In genomic region chr19:10289836-10290438, GRCh38 we compare ENCODE assay signal across 8 cellular contexts. TPM values are rescaled to one million over a fixed set of nuclear protein-coding genes. Genes with fewer than 3 reads are reported as not detected.
DNase-seq lines count a peak whose midpoint lies in the region; ATAC-seq and TF ChIP-seq lines count a peak whose summit lies in the region.

Gene ICAM5 (plus strand): TSS chr19:10289952. CDS start chr19:10290044, 92 bp downstream.

- peak; percentile 68 for DNase-seq in EL
- peak; percentile 44 for DNase-seq in NCI-H1105 treated with DMSO at 0.1 percent for 48 hours (lab: John Stamatoyannopoulos, UW)
- peak; percentile 58 for DNase-seq in activated naive CD4-positive, alpha-beta T cell treated with Interleukin-2 at 50 U/mL for 16 hours
- DNase-seq in stimulated activated effector memory CD8-positive, alpha-beta T cell treated with anti-CD3 and anti-CD28 coated beads, Interleukin-12 subunit alpha, Interleukin-12 subunit beta, amount 100 ng/mL, for 72 hours (ENCODE audit: low spot score in 2 of 2), result no peak
- DNase-seq in uterus, result no peak
- no peak for DNase-seq in iPS-NIHi11 (ENCODE audit: low spot score)

- no peak for TF ChIP-seq POLR2A in uterus (IDR thresholded peaks at IDR 0.05)

- H3K36me3 ChIP-seq in iPS-18a (ENCODE audit: control insufficient read depth, low read depth, low read length) (no peaks in the 10 kb centered on the region), uterus (no peaks in the 10 kb centered on the region)

- H3K9me3 ChIP-seq in iPS-18a (ENCODE audit: control insufficient read depth, low read depth, low read length), result no peaks in the 10 kb centered on the region
- H3K9me3 ChIP-seq in uterus, result no peaks in the 10 kb centered on the region

- H3K9me3 Mint-ChIP-seq in stimulated activated effector memory CD8-positive, alpha-beta T cell treated with anti-CD3 and anti-CD28 coated beads, Interleukin-12 subunit alpha, Interleukin-12 subunit beta, amount 100 ng/mL, for 72 hours, result no peaks in the 10 kb centered on the region

- no peak within 1 kb of the TSS for H3K9ac ChIP-seq in iPS-18a (ENCODE audit: low read length)

- intact Hi-C loops in uterus (cut with DNase I; ENCODE audit: low total_unique reads), result no loop called here

- H3K4me1 Mint-ChIP-seq in stimulated activated effector memory CD8-positive, alpha-beta T cell treated with anti-CD3 and anti-CD28 coated beads, Interleukin-12 subunit alpha, Interleukin-12 subunit beta, amount 100 ng/mL, for 72 hours, result peaks cover 92% of the 10 kb centered on the region

- ATAC-seq in stimulated activated effector memory CD8-positive, alpha-beta T cell treated with anti-CD3 and anti-CD28 coated beads, Interleukin-12 subunit alpha, Interleukin-12 subunit beta, amount 100 ng/mL, for 72 hours, result peak; percentile 26
- ATAC-seq in GM18909 (IDR thresholded peaks at IDR 0.05; ENCODE audit: poor library complexity, unreplicated experiment), result no peak

- peak within 1 kb of the TSS; percentile 83 for H3K27ac Mint-ChIP-seq in stimulated activated effector memory CD8-positive, alpha-beta T cell treated with anti-CD3 and anti-CD28 coated beads, Interleukin-12 subunit alpha, Interleukin-12 subunit beta, amount 100 ng/mL, for 72 hours

- H3K4me3 ChIP-seq in iPS-18a (ENCODE audit: low read length), result peak within 1 kb of the TSS; percentile 46
- peak within 1 kb of the TSS in 1 of 2 donors; percentile 11 for H3K4me3 ChIP-seq in uterus

- H3K36me3 Mint-ChIP-seq in stimulated activated effector memory CD8-positive, alpha-beta T cell treated with anti-CD3 and anti-CD28 coated beads, Interleukin-12 subunit alpha, Interleukin-12 subunit beta, amount 100 ng/mL, for 72 hours, result peaks cover 63% of the 10 kb centered on the region

- no peak for TF ChIP-seq CTCF in uterus (IDR thresholded peaks at IDR 0.05)

- H3K27ac ChIP-seq in iPS-18a (ENCODE audit: low read length) (no peak within 1 kb of the TSS), uterus (no peak within 1 kb of the TSS)

- H3K4me1 ChIP-seq in iPS-18a (ENCODE audit: control insufficient read depth, low read depth, low read length) (peaks cover 19% of the 10 kb centered on the region), uterus (peaks cover 0 to 31% of the 10 kb centered on the region in 2 donors)

- peak within 1 kb of the TSS; percentile 96 for H3K4me3 Mint-ChIP-seq in stimulated activated effector memory CD8-positive, alpha-beta T cell treated with anti-CD3 and anti-CD28 coated beads, Interleukin-12 subunit alpha, Interleukin-12 subunit beta, amount 100 ng/mL, for 72 hours

- H3K27me3 ChIP-seq in iPS-18a (ENCODE audit: control insufficient read depth, insufficient read depth, low read length) (peaks cover 92% of the 10 kb centered on the region), uterus (peaks cover 39 to 61% of the 10 kb centered on the region in 2 donors)

RNA-seq across cellular contexts. Expression of gene ICAM5, which starts in this region (rescaled TPM):
- total RNA-seq in uterus, result under 1 TPM in 3 of 4 donors, not detected in 1; 0.07 to 0.88 (median 0.29) TPM

Comparison
In these comparisons a context has a peak if more than half of its experiments do, and no peak if none do; other contexts are left out.
1. DNase-seq: peak in EL (single experiment), NCI-H1105 treated with DMSO at 0.1 percent for 48 hours (single experiment) and activated naive CD4-positive, alpha-beta T cell treated with Interleukin-2 at 50 U/mL for 16 hours (single experiment); none in stimulated activated effector memory CD8-positive, alpha-beta T cell treated with anti-CD3 and anti-CD28 coated beads, Interleukin-12 subunit alpha, Interleukin-12 subunit beta, amount 100 ng/mL, for 72 hours (0 of 2), uterus (0 of 2) and iPS-NIHi11 (single experiment).